Comparison of ENCODE assay signal across 8 cellular contexts in genomic region chr12:110224379-110225304, GRCh38. TPM values are rescaled to one million over a fixed set of nuclear protein-coding genes. Genes with fewer than 3 reads are reported as not detected.
A peak's percentile ranks its signal among the peaks of the same experiment; 100 is the strongest.
DNase-seq lines count a peak whose midpoint lies in the region; ATAC-seq and TF ChIP-seq lines count a peak whose summit lies in the region.

No MANE protein-coding gene starts in this region.

- peak; percentile 18 for TF ChIP-seq CTCF in CD4-positive, alpha-beta T cell (IDR thresholded peaks at IDR 0.05)
- TF ChIP-seq CTCF in MM.1S (IDR thresholded peaks at IDR 0.05; ENCODE audit: low read length) = peak; percentile 14; the same call in 1 of the 2 replicates
- TF ChIP-seq CTCF in liver (IDR thresholded peaks at IDR 0.05; ENCODE audit: low read depth, low read length, missing input control) = peak; percentile 71

- no peaks in the 10 kb centered on the region for H3F3A ChIP-seq in MM.1S (ENCODE audit: insufficient read depth, low read length)

- no peaks in the 10 kb centered on the region for H3K79me2 ChIP-seq in MM.1S (ENCODE audit: low read length)

- no peak overlapping the region for H2AFZ ChIP-seq in MM.1S (ENCODE audit: low read length)

- H3K36me3 ChIP-seq in MM.1S (replicated peaks; ENCODE audit: insufficient read depth, low read length) (no peaks in the 10 kb centered on the region), liver (ENCODE audit: control insufficient read depth in 4 of 4, insufficient read depth in 3 of 4, low read depth in 1 of 4, low read length in 3 of 4) (no peaks in the 10 kb centered on the region), urinary bladder (ENCODE audit: insufficient read depth) (no peaks in the 10 kb centered on the region)

- POLR2A ChIA-PET in CD4-positive, alpha-beta T cell (lab: Charles Lee) = no interaction called here

- H3K4me1 ChIP-seq in MM.1S (ENCODE audit: low read length) (no peaks in the 10 kb centered on the region), liver (ENCODE audit: control insufficient read depth in 4 of 4, insufficient read depth in 4 of 4, low read length in 3 of 4) (peaks cover 0 to 15% (median 6%) of the 10 kb centered on the region in 4 donors), urinary bladder (ENCODE audit: insufficient read depth) (no peaks in the 10 kb centered on the region)

- no peaks in the 10 kb centered on the region for H3K9me3 ChIP-seq in CD4-positive, alpha-beta T cell (ENCODE audit: control insufficient read depth, low read length)
- H3K9me3 ChIP-seq in MM.1S (replicated peaks; ENCODE audit: insufficient read depth, low read length) (no peaks in the 10 kb centered on the region), liver (ENCODE audit: control insufficient read depth in 4 of 4, low read length in 3 of 4) (no peaks in the 10 kb centered on the region)

- H3K27me3 ChIP-seq in CD4-positive, alpha-beta T cell (ENCODE audit: control insufficient read depth, insufficient read depth, low read length) = no peaks in the 10 kb centered on the region
- no peaks in the 10 kb centered on the region for H3K27me3 ChIP-seq in MM.1S (replicated peaks; ENCODE audit: insufficient read depth, low read length)
- H3K27me3 ChIP-seq in liver (ENCODE audit: control insufficient read depth in 4 of 4, insufficient read depth in 4 of 4, low read length in 3 of 4) = no peaks in the 10 kb centered on the region

- H3K36me3 Mint-ChIP-seq in CD4-positive, alpha-beta T cell (ENCODE audit: low read depth) = no peaks in the 10 kb centered on the region

- no peak overlapping the region for H3K27ac Mint-ChIP-seq in CD4-positive, alpha-beta T cell

- ATAC-seq in CD4-positive, alpha-beta T cell (ENCODE audit: poor library complexity) = no peak
- ATAC-seq in GM21360 (IDR thresholded peaks at IDR 0.05; ENCODE audit: unreplicated experiment) (no peak), HG03280 (IDR thresholded peaks at IDR 0.05; ENCODE audit: unreplicated experiment) (no peak)

- WGBS in liver = 23% methylated on average over 10 of the region's 10 CpGs
- WGBS in urinary bladder = 24% methylated on average over 10 of the region's 10 CpGs

- CTCF ChIA-PET in CD4-positive, alpha-beta T cell (lab: Charles Lee) = interaction anchor here (0.9 kb wide), 1 partner anchor 125 kb away, joined by 3 read pairs; no protein-coding TSS in a partner anchor

- H3K4me3 Mint-ChIP-seq in CD4-positive, alpha-beta T cell = no peak overlapping the region

- peak; percentile 73 to 82 for TF ChIP-seq RAD21 in liver (IDR thresholded peaks at IDR 0.05)

- H3K4me2 ChIP-seq in MM.1S (ENCODE audit: low read depth, low read length) = no peak overlapping the region

- H3K9me3 Mint-ChIP-seq in CD4-positive, alpha-beta T cell = no peaks in the 10 kb centered on the region

- no peak for DNase-seq in CD4-positive, alpha-beta T cell
- peak; percentile 6 for DNase-seq in MM.1S
- peak in 12 of 61 donors; percentile 4 to 40 (median 18) for DNase-seq in caudate nucleus (lab: John Stamatoyannopoulos, UW)
- DNase-seq in T-helper 2 cell = no peak

- no peak overlapping the region for H3K4me3 ChIP-seq in MM.1S (ENCODE audit: low read length)
- peak overlapping the region in 2 of 3 donors; percentile 15 to 43 for H3K4me3 ChIP-seq in liver (ENCODE audit: low read depth in 1 of 3, low read length in 3 of 3)
- H3K4me3 ChIP-seq in urinary bladder (ENCODE audit: low read depth, low read length) = peak overlapping the region; percentile 11

- H3K4me1 Mint-ChIP-seq in CD4-positive, alpha-beta T cell (ENCODE audit: low read depth) = no peaks in the 10 kb centered on the region

- H3K27ac ChIP-seq in CD4-positive, alpha-beta T cell (ENCODE audit: low read depth, low read length) = no peak overlapping the region
- no peak overlapping the region for H3K27ac ChIP-seq in MM.1S (ENCODE audit: low read length)
- H3K27ac ChIP-seq in caudate nucleus (ENCODE audit: low read depth, low read length) = peak overlapping the region; percentile 65
- peak overlapping the region; percentile 70 to 77 for H3K27ac ChIP-seq in liver (ENCODE audit: low read depth in 1 of 2, low read length in 2 of 2)
- H3K27ac ChIP-seq in urinary bladder (ENCODE audit: low read depth) = peak overlapping the region; percentile 80

- H4K20me1 ChIP-seq in MM.1S (ENCODE audit: insufficient read depth, low read length) = no peaks in the 10 kb centered on the region

- intact Hi-C loops in CD4-positive, alpha-beta T cell (cut with DNase I, micrococcal nuclease) = no loop called here

- no peaks in the 10 kb centered on the region for H3K9me2 ChIP-seq in MM.1S (replicated peaks; ENCODE audit: insufficient read depth, low read length)

- H3K9ac ChIP-seq in MM.1S (ENCODE audit: low read length) (no peak overlapping the region), liver (ENCODE audit: low read depth in 1 of 2, low read length in 2 of 2) (peak overlapping the region; percentile 26 to 39)

- H3K27me3 Mint-ChIP-seq in CD4-positive, alpha-beta T cell = no peaks in the 10 kb centered on the region

TF ChIP-seq in liver, 16 proteins besides CTCF, POLR2A, EP300 and RAD21:
- TF ChIP-seq TAF1 (conservative IDR thresholded peaks at IDR 0.05) = no peak
- peak; percentile 42 for TF ChIP-seq ATF3 (IDR thresholded peaks at IDR 0.05)
- no peak for TF ChIP-seq HNF4G (IDR thresholded peaks at IDR 0.05)
- TF ChIP-seq HNF4A (conservative IDR thresholded peaks at IDR 0.05) = peak; percentile 13 to 30
- no peak for TF ChIP-seq GABPA (IDR thresholded peaks at IDR 0.05 in 1 of 2, conservative IDR thresholded peaks at IDR 0.05 in 1 of 2)
- TF ChIP-seq, protein P1, sequence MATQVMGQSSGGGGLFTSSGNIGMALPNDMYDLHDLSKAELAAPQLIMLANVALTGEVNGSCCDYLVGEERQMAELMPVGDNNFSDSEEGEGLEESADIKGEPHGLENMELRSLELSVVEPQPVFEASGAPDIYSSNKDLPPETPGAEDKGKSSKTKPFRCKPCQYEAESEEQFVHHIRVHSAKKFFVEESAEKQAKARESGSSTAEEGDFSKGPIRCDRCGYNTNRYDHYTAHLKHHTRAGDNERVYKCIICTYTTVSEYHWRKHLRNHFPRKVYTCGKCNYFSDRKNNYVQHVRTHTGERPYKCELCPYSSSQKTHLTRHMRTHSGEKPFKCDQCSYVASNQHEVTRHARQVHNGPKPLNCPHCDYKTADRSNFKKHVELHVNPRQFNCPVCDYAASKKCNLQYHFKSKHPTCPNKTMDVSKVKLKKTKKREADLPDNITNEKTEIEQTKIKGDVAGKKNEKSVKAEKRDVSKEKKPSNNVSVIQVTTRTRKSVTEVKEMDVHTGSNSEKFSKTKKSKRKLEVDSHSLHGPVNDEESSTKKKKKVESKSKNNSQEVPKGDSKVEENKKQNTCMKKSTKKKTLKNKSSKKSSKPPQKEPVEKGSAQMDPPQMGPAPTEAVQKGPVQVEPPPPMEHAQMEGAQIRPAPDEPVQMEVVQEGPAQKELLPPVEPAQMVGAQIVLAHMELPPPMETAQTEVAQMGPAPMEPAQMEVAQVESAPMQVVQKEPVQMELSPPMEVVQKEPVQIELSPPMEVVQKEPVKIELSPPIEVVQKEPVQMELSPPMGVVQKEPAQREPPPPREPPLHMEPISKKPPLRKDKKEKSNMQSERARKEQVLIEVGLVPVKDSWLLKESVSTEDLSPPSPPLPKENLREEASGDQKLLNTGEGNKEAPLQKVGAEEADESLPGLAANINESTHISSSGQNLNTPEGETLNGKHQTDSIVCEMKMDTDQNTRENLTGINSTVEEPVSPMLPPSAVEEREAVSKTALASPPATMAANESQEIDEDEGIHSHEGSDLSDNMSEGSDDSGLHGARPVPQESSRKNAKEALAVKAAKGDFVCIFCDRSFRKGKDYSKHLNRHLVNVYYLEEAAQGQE (IDR thresholded peaks at IDR 0.05) = peak; percentile 20
- TF ChIP-seq FOXA2 (IDR thresholded peaks at IDR 0.05) = peak; percentile 5
- TF ChIP-seq, protein P2, sequence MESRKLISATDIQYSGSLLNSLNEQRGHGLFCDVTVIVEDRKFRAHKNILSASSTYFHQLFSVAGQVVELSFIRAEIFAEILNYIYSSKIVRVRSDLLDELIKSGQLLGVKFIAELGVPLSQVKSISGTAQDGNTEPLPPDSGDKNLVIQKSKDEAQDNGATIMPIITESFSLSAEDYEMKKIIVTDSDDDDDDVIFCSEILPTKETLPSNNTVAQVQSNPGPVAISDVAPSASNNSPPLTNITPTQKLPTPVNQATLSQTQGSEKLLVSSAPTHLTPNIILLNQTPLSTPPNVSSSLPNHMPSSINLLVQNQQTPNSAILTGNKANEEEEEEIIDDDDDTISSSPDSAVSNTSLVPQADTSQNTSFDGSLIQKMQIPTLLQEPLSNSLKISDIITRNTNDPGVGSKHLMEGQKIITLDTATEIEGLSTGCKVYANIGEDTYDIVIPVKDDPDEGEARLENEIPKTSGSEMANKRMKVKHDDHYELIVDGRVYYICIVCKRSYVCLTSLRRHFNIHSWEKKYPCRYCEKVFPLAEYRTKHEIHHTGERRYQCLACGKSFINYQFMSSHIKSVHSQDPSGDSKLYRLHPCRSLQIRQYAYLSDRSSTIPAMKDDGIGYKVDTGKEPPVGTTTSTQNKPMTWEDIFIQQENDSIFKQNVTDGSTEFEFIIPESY (IDR thresholded peaks at IDR 0.05) = no peak
- TF ChIP-seq FOXA1 (IDR thresholded peaks at IDR 0.05) = no peak
- TF ChIP-seq SP1 (IDR thresholded peaks at IDR 0.05) = peak; percentile 22
- TF ChIP-seq, protein P3, sequence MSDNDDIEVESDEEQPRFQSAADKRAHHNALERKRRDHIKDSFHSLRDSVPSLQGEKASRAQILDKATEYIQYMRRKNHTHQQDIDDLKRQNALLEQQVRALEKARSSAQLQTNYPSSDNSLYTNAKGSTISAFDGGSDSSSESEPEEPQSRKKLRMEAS (IDR thresholded peaks at IDR 0.05) = no peak
- TF ChIP-seq JUND (IDR thresholded peaks at IDR 0.05) = peak; percentile 34 to 62
- TF ChIP-seq YY1 (IDR thresholded peaks at IDR 0.05) = peak; percentile 20
- peak; percentile 17 to 25 for TF ChIP-seq RXRA (IDR thresholded peaks at IDR 0.05)
- no peak for TF ChIP-seq EGR1 (IDR thresholded peaks at IDR 0.05; ENCODE audit: low read depth in 2 of 2)
- no peak for TF ChIP-seq NR2F2 (IDR thresholded peaks at IDR 0.05)
TF ChIP-seq in liver: peak in this region for 8.

RNA-seq across cellular contexts. Expression of gene ATP2A2, which starts 56.4 kb away (rescaled TPM):
- total RNA-seq in CD4-positive, alpha-beta T cell = 100 to 1,000 TPM; 113 to 117 TPM
- total RNA-seq in liver (100 to 1,000 TPM in 1 of 2 donors, 10 to 100 TPM in 1; 60.8 to 198 TPM), urinary bladder (138 TPM)
- polyA plus RNA-seq in liver (10 to 100 TPM; 20.9 to 74.3 TPM), urinary bladder (173 TPM)

Comparison
In these comparisons a context has a peak if more than half of its experiments do, and no peak if none do; other contexts are left out.
1. H3K27ac ChIP-seq: peak in caudate nucleus (single experiment), liver (2 of 2) and urinary bladder (single experiment); none in CD4-positive, alpha-beta T cell (single experiment) and MM.1S (single experiment).
2. CTCF ChIP-seq: peak in every context shown above with its lines; median percentile 71 in liver; 18 in CD4-positive, alpha-beta T cell; 14 in MM.1S.